In the genomic region with DNA sequence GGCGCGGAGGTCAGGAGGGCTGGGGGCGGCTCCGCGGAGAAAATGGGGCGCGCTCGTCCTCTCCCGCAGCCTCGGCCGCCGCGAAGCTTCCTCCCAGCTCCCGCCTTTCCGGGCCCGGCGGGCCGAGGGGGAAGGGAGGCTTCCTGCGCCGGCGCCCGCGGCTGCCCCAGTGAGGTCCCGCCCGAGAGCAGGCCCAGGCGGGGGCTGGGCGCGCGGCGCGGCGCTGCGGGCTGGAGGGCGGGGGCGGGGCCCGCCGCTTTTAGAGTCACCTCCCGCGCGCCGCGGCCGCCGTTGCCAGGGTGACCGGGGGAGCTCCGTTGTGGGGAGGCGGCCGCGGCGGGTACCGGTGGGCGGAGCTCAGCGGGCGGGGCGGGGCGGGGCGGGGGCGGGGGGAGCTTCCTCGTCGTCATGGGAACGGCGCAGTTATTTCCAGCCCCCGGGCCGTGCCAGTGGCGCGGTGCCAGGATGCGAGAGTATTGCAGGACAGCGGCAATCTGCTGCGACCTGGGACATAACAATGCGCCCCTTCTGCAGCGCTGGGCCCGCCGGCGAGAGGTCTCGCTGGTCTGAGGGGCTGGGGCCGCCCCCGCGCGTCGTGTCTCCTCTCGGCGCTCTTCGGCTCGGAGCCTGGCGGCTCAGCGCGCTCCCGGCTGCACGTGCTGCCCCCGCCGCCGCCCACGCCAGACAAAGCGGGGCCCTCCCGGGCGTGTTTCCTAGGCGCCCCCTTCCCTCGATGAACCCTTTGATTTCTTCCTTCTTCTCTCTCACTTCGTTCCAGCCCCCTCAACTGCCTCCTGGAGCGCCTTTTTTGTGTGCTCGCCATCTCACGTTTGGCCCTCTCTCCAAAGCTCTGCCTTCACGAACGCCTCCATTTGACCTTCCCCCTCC, we compare ENCODE assay signal across 1 cellular context.
TF ChIP-seq lines count a peak whose summit lies in the region.

No MANE protein-coding gene starts in this region.

TF ChIP-seq in WTC11, 78 proteins besides CTCF, POLR2A, EP300 and RAD21 (continued from another document):
- TF ChIP-seq, protein P1, sequence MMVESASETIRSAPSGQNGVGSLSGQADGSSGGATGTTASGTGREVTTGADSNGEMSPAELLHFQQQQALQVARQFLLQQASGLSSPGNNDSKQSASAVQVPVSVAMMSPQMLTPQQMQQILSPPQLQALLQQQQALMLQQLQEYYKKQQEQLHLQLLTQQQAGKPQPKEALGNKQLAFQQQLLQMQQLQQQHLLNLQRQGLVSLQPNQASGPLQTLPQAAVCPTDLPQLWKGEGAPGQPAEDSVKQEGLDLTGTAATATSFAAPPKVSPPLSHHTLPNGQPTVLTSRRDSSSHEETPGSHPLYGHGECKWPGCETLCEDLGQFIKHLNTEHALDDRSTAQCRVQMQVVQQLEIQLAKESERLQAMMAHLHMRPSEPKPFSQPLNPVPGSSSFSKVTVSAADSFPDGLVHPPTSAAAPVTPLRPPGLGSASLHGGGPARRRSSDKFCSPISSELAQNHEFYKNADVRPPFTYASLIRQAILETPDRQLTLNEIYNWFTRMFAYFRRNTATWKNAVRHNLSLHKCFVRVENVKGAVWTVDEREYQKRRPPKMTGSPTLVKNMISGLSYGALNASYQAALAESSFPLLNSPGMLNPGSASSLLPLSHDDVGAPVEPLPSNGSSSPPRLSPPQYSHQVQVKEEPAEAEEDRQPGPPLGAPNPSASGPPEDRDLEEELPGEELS (CRISPR knock-in tag; IDR thresholded peaks at IDR 0.05) = peak; percentile 41
- TF ChIP-seq JUN (CRISPR knock-in tag; IDR thresholded peaks at IDR 0.05) = no peak; the same call in 1 of the 2 replicates
- no peak for TF ChIP-seq ZNF671 (CRISPR knock-in tag; IDR thresholded peaks at IDR 0.05)
- TF ChIP-seq SMAD3 (CRISPR knock-in tag; IDR thresholded peaks at IDR 0.05; ENCODE audit: borderline replicate concordance) = peak; percentile 46; the same call in 1 of the 2 replicates
- peak; percentile 61; the same call in 1 of the 2 replicates for TF ChIP-seq GABPB1 (CRISPR knock-in tag; IDR thresholded peaks at IDR 0.05)
- 0 out of 2 replicates have a peak, but pooled peaks have one; percentile 29 for TF ChIP-seq ELF4 (CRISPR knock-in tag; IDR thresholded peaks at IDR 0.05; ENCODE audit: low read depth)
- TF ChIP-seq, protein P2, sequence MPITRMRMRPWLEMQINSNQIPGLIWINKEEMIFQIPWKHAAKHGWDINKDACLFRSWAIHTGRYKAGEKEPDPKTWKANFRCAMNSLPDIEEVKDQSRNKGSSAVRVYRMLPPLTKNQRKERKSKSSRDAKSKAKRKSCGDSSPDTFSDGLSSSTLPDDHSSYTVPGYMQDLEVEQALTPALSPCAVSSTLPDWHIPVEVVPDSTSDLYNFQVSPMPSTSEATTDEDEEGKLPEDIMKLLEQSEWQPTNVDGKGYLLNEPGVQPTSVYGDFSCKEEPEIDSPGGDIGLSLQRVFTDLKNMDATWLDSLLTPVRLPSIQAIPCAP (CRISPR knock-in tag; IDR thresholded peaks at IDR 0.05) = peak; percentile 75; the same call in 1 of the 2 replicates
- TF ChIP-seq, protein P3, sequence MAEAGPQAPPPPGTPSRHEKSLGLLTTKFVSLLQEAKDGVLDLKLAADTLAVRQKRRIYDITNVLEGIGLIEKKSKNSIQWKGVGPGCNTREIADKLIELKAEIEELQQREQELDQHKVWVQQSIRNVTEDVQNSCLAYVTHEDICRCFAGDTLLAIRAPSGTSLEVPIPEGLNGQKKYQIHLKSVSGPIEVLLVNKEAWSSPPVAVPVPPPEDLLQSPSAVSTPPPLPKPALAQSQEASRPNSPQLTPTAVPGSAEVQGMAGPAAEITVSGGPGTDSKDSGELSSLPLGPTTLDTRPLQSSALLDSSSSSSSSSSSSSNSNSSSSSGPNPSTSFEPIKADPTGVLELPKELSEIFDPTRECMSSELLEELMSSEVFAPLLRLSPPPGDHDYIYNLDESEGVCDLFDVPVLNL (CRISPR knock-in tag; IDR thresholded peaks at IDR 0.05; ENCODE audit: borderline replicate concordance, low read depth) = peak; percentile 67; the same call in 1 of the 2 replicates
- 0 out of 2 replicates have a peak, but pooled peaks have one; percentile 6 for TF ChIP-seq ESRRA (CRISPR knock-in tag; IDR thresholded peaks at IDR 0.05; ENCODE audit: borderline replicate concordance)
- TF ChIP-seq CREM (CRISPR knock-in tag; IDR thresholded peaks at IDR 0.05) = 0 out of 2 replicates have a peak, but pooled peaks have one; percentile 19
- TF ChIP-seq, protein P4, sequence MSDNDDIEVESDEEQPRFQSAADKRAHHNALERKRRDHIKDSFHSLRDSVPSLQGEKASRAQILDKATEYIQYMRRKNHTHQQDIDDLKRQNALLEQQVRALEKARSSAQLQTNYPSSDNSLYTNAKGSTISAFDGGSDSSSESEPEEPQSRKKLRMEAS (CRISPR knock-in tag; IDR thresholded peaks at IDR 0.05) = peak; percentile 90
- TF ChIP-seq, protein P5, sequence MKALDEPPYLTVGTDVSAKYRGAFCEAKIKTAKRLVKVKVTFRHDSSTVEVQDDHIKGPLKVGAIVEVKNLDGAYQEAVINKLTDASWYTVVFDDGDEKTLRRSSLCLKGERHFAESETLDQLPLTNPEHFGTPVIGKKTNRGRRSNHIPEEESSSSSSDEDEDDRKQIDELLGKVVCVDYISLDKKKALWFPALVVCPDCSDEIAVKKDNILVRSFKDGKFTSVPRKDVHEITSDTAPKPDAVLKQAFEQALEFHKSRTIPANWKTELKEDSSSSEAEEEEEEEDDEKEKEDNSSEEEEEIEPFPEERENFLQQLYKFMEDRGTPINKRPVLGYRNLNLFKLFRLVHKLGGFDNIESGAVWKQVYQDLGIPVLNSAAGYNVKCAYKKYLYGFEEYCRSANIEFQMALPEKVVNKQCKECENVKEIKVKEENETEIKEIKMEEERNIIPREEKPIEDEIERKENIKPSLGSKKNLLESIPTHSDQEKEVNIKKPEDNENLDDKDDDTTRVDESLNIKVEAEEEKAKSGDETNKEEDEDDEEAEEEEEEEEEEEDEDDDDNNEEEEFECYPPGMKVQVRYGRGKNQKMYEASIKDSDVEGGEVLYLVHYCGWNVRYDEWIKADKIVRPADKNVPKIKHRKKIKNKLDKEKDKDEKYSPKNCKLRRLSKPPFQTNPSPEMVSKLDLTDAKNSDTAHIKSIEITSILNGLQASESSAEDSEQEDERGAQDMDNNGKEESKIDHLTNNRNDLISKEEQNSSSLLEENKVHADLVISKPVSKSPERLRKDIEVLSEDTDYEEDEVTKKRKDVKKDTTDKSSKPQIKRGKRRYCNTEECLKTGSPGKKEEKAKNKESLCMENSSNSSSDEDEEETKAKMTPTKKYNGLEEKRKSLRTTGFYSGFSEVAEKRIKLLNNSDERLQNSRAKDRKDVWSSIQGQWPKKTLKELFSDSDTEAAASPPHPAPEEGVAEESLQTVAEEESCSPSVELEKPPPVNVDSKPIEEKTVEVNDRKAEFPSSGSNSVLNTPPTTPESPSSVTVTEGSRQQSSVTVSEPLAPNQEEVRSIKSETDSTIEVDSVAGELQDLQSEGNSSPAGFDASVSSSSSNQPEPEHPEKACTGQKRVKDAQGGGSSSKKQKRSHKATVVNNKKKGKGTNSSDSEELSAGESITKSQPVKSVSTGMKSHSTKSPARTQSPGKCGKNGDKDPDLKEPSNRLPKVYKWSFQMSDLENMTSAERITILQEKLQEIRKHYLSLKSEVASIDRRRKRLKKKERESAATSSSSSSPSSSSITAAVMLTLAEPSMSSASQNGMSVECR (CRISPR knock-in tag; IDR thresholded peaks at IDR 0.05; ENCODE audit: borderline replicate concordance) = 0 out of 2 replicates have a peak, but pooled peaks have one; percentile 31
- peak; percentile 33; the same call in 1 of the 2 replicates for TF ChIP-seq CREB1 (CRISPR knock-in tag; IDR thresholded peaks at IDR 0.05)
- TF ChIP-seq, protein P6, sequence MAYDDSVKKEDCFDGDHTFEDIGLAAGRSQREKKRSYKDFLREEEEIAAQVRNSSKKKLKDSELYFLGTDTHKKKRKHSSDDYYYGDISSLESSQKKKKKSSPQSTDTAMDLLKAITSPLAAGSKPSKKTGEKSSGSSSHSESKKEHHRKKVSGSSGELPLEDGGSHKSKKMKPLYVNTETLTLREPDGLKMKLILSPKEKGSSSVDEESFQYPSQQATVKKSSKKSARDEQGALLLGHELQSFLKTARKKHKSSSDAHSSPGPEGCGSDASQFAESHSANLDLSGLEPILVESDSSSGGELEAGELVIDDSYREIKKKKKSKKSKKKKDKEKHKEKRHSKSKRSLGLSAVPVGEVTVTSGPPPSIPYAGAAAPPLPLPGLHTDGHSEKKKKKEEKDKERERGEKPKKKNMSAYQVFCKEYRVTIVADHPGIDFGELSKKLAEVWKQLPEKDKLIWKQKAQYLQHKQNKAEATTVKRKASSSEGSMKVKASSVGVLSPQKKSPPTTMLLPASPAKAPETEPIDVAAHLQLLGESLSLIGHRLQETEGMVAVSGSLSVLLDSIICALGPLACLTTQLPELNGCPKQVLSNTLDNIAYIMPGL (CRISPR knock-in tag; IDR thresholded peaks at IDR 0.05) = 0 out of 2 replicates have a peak, but pooled peaks have one; percentile 3
- TF ChIP-seq TEAD1 (CRISPR knock-in tag; IDR thresholded peaks at IDR 0.05) = peak; percentile 69; the same call in 1 of the 2 replicates
- TF ChIP-seq, protein P7, sequence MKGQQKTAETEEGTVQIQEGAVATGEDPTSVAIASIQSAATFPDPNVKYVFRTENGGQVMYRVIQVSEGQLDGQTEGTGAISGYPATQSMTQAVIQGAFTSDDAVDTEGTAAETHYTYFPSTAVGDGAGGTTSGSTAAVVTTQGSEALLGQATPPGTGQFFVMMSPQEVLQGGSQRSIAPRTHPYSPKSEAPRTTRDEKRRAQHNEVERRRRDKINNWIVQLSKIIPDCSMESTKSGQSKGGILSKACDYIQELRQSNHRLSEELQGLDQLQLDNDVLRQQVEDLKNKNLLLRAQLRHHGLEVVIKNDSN (CRISPR knock-in tag; IDR thresholded peaks at IDR 0.05) = peak; percentile 35
- TF ChIP-seq, protein P8, sequence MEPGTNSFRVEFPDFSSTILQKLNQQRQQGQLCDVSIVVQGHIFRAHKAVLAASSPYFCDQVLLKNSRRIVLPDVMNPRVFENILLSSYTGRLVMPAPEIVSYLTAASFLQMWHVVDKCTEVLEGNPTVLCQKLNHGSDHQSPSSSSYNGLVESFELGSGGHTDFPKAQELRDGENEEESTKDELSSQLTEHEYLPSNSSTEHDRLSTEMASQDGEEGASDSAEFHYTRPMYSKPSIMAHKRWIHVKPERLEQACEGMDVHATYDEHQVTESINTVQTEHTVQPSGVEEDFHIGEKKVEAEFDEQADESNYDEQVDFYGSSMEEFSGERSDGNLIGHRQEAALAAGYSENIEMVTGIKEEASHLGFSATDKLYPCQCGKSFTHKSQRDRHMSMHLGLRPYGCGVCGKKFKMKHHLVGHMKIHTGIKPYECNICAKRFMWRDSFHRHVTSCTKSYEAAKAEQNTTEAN (CRISPR knock-in tag; IDR thresholded peaks at IDR 0.05) = no peak
- TF ChIP-seq ETV6 (CRISPR knock-in tag; IDR thresholded peaks at IDR 0.05) = peak; percentile 72; the same call in 1 of the 2 replicates
